Comparison of ENCODE assay signal across 1 cellular context in the genomic region with DNA sequence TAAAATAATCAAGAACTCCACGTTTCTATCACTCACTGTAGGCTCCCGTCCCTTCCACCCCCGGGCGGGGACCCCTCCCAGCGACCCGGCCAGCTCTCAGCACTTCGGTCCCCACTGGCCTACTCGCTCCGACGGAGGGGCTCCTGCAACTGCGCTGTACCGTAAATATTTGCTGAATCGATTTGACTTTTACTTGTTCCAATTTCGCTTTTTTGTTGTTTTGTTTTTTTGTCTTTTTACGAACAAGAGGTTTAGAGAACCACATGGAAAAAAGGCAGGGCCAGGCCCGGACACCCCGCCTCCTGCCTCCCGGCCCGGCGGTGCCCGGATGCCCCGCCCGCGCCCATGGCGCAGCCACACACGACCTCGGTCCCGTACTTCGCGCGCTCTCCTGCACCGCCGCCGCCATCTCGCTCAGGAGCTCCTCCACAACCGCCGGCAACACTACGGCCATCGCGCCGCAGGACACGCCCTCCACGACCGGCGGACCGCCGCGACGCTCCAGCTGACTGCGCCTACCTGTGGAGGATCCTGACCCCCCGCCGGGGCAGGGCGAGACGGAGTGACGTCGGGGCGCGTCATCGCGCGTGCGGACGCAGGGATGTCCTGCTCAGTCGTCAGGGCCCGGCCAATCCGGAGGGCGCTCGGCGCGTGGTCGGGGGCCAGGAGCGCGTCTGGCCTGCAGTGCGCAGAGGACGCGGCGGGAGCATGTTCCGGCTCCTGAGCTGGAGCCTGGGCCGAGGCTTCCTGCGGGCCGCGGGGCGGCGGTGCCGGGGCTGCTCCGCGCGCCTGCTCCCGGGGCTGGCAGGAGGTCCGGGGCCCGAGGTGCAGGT.
TF ChIP-seq lines count a peak whose summit lies in the region.

A gene with protein sequence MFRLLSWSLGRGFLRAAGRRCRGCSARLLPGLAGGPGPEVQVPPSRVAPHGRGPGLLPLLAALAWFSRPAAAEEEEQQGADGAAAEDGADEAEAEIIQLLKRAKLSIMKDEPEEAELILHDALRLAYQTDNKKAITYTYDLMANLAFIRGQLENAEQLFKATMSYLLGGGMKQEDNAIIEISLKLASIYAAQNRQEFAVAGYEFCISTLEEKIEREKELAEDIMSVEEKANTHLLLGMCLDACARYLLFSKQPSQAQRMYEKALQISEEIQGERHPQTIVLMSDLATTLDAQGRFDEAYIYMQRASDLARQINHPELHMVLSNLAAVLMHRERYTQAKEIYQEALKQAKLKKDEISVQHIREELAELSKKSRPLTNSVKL (plus strand): TSS at position 684 of the 833 bp plus-strand sequence. CDS start 25 bp downstream, at position 709.
A gene with protein sequence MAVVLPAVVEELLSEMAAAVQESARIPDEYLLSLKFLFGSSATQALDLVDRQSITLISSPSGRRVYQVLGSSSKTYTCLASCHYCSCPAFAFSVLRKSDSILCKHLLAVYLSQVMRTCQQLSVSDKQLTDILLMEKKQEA (minus strand): TSS at position 564 of the 833 bp plus-strand sequence. CDS start 110 bp downstream, at position 454.

TF ChIP-seq in HepG2, 621 proteins besides CTCF, POLR2A, EP300 and RAD21 (continued from another document and continues in another):
- TF ChIP-seq, protein P1, sequence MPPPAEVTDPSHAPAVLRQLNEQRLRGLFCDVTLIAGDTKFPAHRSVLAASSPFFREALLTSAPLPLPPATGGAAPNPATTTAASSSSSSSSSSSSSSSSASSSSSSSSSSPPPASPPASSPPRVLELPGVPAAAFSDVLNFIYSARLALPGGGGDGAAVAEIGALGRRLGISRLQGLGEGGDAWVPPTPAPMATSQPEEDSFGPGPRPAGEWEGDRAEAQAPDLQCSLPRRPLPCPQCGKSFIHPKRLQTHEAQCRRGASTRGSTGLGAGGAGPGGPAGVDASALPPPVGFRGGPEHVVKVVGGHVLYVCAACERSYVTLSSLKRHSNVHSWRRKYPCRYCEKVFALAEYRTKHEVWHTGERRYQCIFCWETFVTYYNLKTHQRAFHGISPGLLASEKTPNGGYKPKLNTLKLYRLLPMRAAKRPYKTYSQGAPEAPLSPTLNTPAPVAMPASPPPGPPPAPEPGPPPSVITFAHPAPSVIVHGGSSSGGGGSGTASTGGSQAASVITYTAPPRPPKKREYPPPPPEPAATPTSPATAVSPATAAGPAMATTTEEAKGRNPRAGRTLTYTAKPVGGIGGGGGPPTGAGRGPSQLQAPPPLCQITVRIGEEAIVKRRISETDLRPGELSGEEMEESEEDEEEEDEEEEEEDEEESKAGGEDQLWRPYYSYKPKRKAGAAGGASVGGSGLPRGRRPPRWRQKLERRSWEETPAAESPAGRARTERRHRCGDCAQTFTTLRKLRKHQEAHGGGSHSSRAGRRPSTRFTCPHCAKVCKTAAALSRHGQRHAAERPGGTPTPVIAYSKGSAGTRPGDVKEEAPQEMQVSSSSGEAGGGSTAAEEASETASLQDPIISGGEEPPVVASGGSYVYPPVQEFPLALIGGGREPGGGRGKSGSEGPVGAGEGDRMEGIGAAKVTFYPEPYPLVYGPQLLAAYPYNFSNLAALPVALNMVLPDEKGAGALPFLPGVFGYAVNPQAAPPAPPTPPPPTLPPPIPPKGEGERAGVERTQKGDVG (CRISPR knock-in tag; IDR thresholded peaks at IDR 0.05; ENCODE audit: borderline replicate concordance) = no peak
- TF ChIP-seq PHF20 (CRISPR knock-in tag; IDR thresholded peaks at IDR 0.05) (peak; percentile 69), ZNF331 (CRISPR knock-in tag; IDR thresholded peaks at IDR 0.05) (peak; percentile 88), RFX5 (IDR thresholded peaks at IDR 0.05; ENCODE audit: low read depth, low read length) (peak; percentile 57), ZNF441 (CRISPR knock-in tag; IDR thresholded peaks at IDR 0.05; ENCODE audit: borderline replicate concordance) (peak; percentile 73; the same call in 1 of the 2 replicates), RFX1 (IDR thresholded peaks at IDR 0.05) (no peak), GTF3A (CRISPR knock-in tag; conservative IDR thresholded peaks at IDR 0.05) (no peak), ELF4 (CRISPR knock-in tag; IDR thresholded peaks at IDR 0.05; ENCODE audit: borderline replicate concordance) (no peak), ZSCAN30 (CRISPR knock-in tag; IDR thresholded peaks at IDR 0.05) (peak; percentile 71; the same call in 1 of the 2 replicates), RXRB (CRISPR knock-in tag; IDR thresholded peaks at IDR 0.05; ENCODE audit: borderline replicate concordance) (peak; percentile 80), ARHGAP35 (CRISPR knock-in tag; IDR thresholded peaks at IDR 0.05; ENCODE audit: borderline replicate concordance) (peak; percentile 94), ZNF790 (CRISPR knock-in tag; IDR thresholded peaks at IDR 0.05; ENCODE audit: borderline replicate concordance) (peak; percentile 28; the same call in 1 of the 2 replicates), ARID2 (CRISPR knock-in tag; IDR thresholded peaks at IDR 0.05; ENCODE audit: borderline replicate concordance) (no peak), KMT2B (CRISPR knock-in tag; IDR thresholded peaks at IDR 0.05) (peak; percentile 89), GZF1 (CRISPR knock-in tag; IDR thresholded peaks at IDR 0.05) (peak; percentile 82; the same call in 1 of the 2 replicates), ZNF883 (CRISPR knock-in tag; IDR thresholded peaks at IDR 0.05; ENCODE audit: not compliant biosample characterization) (peak; percentile 93), PHF21A (CRISPR knock-in tag; IDR thresholded peaks at IDR 0.05) (peak; percentile 79), ZBTB42 (CRISPR knock-in tag; IDR thresholded peaks at IDR 0.05) (no peak), MAF1 (CRISPR knock-in tag; IDR thresholded peaks at IDR 0.05; ENCODE audit: borderline replicate concordance) (peak; percentile 58), ZNF430 (CRISPR knock-in tag; IDR thresholded peaks at IDR 0.05) (no peak; the same call in 1 of the 2 replicates), ZSCAN21 (CRISPR knock-in tag; IDR thresholded peaks at IDR 0.05; ENCODE audit: borderline replicate concordance) (peak; percentile 89; the same call in 1 of the 2 replicates), ERF (CRISPR knock-in tag; IDR thresholded peaks at IDR 0.05) (peak; percentile 97)
- TF ChIP-seq, protein P2, sequence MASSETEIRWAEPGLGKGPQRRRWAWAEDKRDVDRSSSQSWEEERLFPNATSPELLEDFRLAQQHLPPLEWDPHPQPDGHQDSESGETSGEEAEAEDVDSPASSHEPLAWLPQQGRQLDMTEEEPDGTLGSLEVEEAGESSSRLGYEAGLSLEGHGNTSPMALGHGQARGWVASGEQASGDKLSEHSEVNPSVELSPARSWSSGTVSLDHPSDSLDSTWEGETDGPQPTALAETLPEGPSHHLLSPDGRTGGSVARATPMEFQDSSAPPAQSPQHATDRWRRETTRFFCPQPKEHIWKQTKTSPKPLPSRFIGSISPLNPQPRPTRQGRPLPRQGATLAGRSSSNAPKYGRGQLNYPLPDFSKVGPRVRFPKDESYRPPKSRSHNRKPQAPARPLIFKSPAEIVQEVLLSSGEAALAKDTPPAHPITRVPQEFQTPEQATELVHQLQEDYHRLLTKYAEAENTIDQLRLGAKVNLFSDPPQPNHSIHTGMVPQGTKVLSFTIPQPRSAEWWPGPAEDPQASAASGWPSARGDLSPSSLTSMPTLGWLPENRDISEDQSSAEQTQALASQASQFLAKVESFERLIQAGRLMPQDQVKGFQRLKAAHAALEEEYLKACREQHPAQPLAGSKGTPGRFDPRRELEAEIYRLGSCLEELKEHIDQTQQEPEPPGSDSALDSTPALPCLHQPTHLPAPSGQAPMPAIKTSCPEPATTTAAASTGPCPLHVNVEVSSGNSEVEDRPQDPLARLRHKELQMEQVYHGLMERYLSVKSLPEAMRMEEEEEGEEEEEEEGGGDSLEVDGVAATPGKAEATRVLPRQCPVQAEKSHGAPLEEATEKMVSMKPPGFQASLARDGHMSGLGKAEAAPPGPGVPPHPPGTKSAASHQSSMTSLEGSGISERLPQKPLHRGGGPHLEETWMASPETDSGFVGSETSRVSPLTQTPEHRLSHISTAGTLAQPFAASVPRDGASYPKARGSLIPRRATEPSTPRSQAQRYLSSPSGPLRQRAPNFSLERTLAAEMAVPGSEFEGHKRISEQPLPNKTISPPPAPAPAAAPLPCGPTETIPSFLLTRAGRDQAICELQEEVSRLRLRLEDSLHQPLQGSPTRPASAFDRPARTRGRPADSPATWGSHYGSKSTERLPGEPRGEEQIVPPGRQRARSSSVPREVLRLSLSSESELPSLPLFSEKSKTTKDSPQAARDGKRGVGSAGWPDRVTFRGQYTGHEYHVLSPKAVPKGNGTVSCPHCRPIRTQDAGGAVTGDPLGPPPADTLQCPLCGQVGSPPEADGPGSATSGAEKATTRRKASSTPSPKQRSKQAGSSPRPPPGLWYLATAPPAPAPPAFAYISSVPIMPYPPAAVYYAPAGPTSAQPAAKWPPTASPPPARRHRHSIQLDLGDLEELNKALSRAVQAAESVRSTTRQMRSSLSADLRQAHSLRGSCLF (CRISPR knock-in tag; IDR thresholded peaks at IDR 0.05; ENCODE audit: borderline replicate concordance) = no peak
- TF ChIP-seq, protein P3, sequence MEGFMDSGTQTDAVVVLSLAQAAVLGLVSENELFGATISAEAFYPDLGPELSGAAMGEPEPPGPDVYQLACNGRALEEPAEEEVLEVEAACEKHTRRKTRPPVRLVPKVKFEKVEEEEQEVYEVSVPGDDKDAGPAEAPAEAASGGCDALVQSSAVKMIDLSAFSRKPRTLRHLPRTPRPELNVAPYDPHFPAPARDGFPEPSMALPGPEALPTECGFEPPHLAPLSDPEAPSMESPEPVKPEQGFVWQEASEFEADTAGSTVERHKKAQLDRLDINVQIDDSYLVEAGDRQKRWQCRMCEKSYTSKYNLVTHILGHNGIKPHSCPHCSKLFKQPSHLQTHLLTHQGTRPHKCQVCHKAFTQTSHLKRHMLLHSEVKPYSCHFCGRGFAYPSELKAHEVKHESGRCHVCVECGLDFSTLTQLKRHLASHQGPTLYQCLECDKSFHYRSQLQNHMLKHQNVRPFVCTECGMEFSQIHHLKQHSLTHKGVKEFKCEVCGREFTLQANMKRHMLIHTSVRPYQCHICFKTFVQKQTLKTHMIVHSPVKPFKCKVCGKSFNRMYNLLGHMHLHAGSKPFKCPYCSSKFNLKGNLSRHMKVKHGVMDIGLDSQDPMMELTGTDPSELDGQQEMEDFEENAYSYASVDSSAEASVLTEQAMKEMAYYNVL (CRISPR knock-in tag; IDR thresholded peaks at IDR 0.05; ENCODE audit: borderline replicate concordance) = peak; percentile 88
- TF ChIP-seq, protein P4, sequence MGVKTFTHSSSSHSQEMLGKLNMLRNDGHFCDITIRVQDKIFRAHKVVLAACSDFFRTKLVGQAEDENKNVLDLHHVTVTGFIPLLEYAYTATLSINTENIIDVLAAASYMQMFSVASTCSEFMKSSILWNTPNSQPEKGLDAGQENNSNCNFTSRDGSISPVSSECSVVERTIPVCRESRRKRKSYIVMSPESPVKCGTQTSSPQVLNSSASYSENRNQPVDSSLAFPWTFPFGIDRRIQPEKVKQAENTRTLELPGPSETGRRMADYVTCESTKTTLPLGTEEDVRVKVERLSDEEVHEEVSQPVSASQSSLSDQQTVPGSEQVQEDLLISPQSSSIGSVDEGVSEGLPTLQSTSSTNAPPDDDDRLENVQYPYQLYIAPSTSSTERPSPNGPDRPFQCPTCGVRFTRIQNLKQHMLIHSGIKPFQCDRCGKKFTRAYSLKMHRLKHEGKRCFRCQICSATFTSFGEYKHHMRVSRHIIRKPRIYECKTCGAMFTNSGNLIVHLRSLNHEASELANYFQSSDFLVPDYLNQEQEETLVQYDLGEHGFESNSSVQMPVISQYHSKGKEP (CRISPR knock-in tag; IDR thresholded peaks at IDR 0.05) = peak; percentile 69; the same call in 1 of the 2 replicates
- TF ChIP-seq, protein P5, sequence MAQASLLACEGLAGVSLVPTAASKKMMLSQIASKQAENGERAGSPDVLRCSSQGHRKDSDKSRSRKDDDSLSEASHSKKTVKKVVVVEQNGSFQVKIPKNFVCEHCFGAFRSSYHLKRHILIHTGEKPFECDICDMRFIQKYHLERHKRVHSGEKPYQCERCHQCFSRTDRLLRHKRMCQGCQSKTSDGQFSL (CRISPR knock-in tag; IDR thresholded peaks at IDR 0.05) = no peak; the same call in 1 of the 2 replicates
- TF ChIP-seq, protein P6, sequence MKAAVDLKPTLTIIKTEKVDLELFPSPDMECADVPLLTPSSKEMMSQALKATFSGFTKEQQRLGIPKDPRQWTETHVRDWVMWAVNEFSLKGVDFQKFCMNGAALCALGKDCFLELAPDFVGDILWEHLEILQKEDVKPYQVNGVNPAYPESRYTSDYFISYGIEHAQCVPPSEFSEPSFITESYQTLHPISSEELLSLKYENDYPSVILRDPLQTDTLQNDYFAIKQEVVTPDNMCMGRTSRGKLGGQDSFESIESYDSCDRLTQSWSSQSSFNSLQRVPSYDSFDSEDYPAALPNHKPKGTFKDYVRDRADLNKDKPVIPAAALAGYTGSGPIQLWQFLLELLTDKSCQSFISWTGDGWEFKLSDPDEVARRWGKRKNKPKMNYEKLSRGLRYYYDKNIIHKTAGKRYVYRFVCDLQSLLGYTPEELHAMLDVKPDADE (CRISPR knock-in tag; IDR thresholded peaks at IDR 0.05) = peak; percentile 82; the same call in 1 of the 2 replicates
- TF ChIP-seq, protein P7, sequence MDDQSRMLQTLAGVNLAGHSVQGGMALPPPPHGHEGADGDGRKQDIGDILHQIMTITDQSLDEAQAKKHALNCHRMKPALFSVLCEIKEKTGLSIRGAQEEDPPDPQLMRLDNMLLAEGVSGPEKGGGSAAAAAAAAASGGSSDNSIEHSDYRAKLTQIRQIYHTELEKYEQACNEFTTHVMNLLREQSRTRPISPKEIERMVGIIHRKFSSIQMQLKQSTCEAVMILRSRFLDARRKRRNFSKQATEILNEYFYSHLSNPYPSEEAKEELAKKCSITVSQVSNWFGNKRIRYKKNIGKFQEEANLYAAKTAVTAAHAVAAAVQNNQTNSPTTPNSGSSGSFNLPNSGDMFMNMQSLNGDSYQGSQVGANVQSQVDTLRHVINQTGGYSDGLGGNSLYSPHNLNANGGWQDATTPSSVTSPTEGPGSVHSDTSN (CRISPR knock-in tag; IDR thresholded peaks at IDR 0.05; ENCODE audit: borderline replicate concordance) = no peak; the same call in 1 of the 2 replicates
- TF ChIP-seq, protein P8, sequence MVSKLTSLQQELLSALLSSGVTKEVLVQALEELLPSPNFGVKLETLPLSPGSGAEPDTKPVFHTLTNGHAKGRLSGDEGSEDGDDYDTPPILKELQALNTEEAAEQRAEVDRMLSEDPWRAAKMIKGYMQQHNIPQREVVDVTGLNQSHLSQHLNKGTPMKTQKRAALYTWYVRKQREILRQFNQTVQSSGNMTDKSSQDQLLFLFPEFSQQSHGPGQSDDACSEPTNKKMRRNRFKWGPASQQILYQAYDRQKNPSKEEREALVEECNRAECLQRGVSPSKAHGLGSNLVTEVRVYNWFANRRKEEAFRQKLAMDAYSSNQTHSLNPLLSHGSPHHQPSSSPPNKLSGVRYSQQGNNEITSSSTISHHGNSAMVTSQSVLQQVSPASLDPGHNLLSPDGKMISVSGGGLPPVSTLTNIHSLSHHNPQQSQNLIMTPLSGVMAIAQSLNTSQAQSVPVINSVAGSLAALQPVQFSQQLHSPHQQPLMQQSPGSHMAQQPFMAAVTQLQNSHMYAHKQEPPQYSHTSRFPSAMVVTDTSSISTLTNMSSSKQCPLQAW (CRISPR knock-in tag; IDR thresholded peaks at IDR 0.05) = peak; percentile 66; the same call in 1 of the 2 replicates
- TF ChIP-seq, protein P9, sequence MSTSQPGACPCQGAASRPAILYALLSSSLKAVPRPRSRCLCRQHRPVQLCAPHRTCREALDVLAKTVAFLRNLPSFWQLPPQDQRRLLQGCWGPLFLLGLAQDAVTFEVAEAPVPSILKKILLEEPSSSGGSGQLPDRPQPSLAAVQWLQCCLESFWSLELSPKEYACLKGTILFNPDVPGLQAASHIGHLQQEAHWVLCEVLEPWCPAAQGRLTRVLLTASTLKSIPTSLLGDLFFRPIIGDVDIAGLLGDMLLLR (CRISPR knock-in tag; IDR thresholded peaks at IDR 0.05) = peak; percentile 86; the same call in 1 of the 2 replicates
